In genomic region chr12:51238510-51239334, GRCh38 we compare ENCODE assay signal across 8 cellular contexts. TPM values are rescaled to one million over a fixed set of nuclear protein-coding genes. Genes with fewer than 3 reads are reported as not detected.
A peak's percentile ranks its signal among the peaks of the same experiment; 100 is the strongest.
DNase-seq lines count a peak whose midpoint lies in the region; ATAC-seq and TF ChIP-seq lines count a peak whose summit lies in the region.

TSS of gene DAZAP2 (plus strand) at chr12:51238826. CDS start at chr12:51238908, 82 bp downstream.

- peaks cover 32% of the 10 kb centered on the region for H3K79me2 ChIP-seq in mammary epithelial cell (ENCODE audit: insufficient read depth, low read length)

- H3K9ac ChIP-seq in mammary epithelial cell (ENCODE audit: insufficient read depth, low read length) = peak within 1 kb of the TSS; percentile 100

- intact Hi-C loops in mammary epithelial cell (cut with micrococcal nuclease) = loop anchor here (1.0 to 5.0 kb wide), 7 partner anchors 20 to 211 kb away; partner anchors contain the start of genes CSRNP2, POU6F1, SLC11A2 and TFCP2

- H4K20me1 ChIP-seq in mammary epithelial cell (ENCODE audit: insufficient read depth, low read length) = no peaks in the 10 kb centered on the region

- dilution Hi-C loops in mammary epithelial cell (cut with HindIII; ENCODE audit: low sequenced_read_pairs) = loop anchor here (25.0 kb wide), 1 partner anchor 176 kb away; no protein-coding TSS in a partner anchor

- peak within 1 kb of the TSS; percentile 96 for H3K4me2 ChIP-seq in mammary epithelial cell (ENCODE audit: insufficient read depth, low read depth, low read length)

- H3K4me3 ChIP-seq in WERI-Rb-1 (ENCODE audit: low read depth, low read length) (peak within 1 kb of the TSS; percentile 96), mammary epithelial cell (replicated peaks in 1 of 3; ENCODE audit: insufficient read depth in 1 of 3, low read depth in 2 of 3, low read length in 3 of 3) (peak within 1 kb of the TSS; percentile 88 to 100 (median 98))

- peak within 1 kb of the TSS; percentile 86 for H2AFZ ChIP-seq in mammary epithelial cell (ENCODE audit: low read depth, low read length)

- H3K27me3 ChIP-seq in WERI-Rb-1 (ENCODE audit: insufficient read depth, low read depth, severe bottlenecking) = no peaks in the 10 kb centered on the region
- H3K27me3 ChIP-seq in mammary epithelial cell (ENCODE audit: insufficient read depth, low read length) = no peaks in the 10 kb centered on the region

- 2% methylated on average over 17 of the region's 70 CpGs for WGBS in mammary epithelial cell (ENCODE audit: low coverage, missing lambda C conversion rate)

- in situ Hi-C loops in mammary epithelial cell (cut with MboI; ENCODE audit: low sequenced_read_pairs in 2 of 2) = no loop called here

- CTCF ChIA-PET in mammary epithelial cell (lab: Charles Lee; ENCODE audit: low non-redundant PET) = interaction anchor here (0.6 kb wide), 2 partner anchors 14 to 185 kb away, joined by 3 to 4 read pairs; no protein-coding TSS in a partner anchor

- H3K4me1 ChIP-seq in mammary epithelial cell (ENCODE audit: insufficient read depth, low read length) = peaks cover 21% of the 10 kb centered on the region

- TF ChIP-seq CTCF in WERI-Rb-1 (IDR thresholded peaks at IDR 0.05; ENCODE audit: low read depth, low read length) (peak; percentile 27; the same call in 1 of the 2 replicates), mammary epithelial cell (conservative IDR thresholded peaks at IDR 0.05 in 1 of 2, IDR thresholded peaks at IDR 0.05 in 1 of 2; ENCODE audit: extremely low read depth in 1 of 2, insufficient read depth in 1 of 2, low read depth in 1 of 2, low read length in 2 of 2) (peak; percentile 7 to 41)

- ATAC-seq in GM18873 (IDR thresholded peaks at IDR 0.05; ENCODE audit: low FRiP score, unreplicated experiment) (peak; percentile 74), HG03139 (IDR thresholded peaks at IDR 0.05; ENCODE audit: unreplicated experiment) (peak; percentile 90)

- H3K9me3 ChIP-seq in WERI-Rb-1 (ENCODE audit: severe bottlenecking) (no peaks in the 10 kb centered on the region), mammary epithelial cell (replicated peaks; ENCODE audit: insufficient read depth, low read length) (no peaks in the 10 kb centered on the region)

- DNase-seq in AG08395 (ENCODE audit: low spot score) (peak; percentile 98), NCI-H2196 treated with DMSO at 0.1 percent for 48 hours (lab: John Stamatoyannopoulos, UW; ENCODE audit: unreplicated experiment) (peak; percentile 89), WERI-Rb-1 (peak; percentile 96), mammary epithelial cell (peak; percentile 93), iPS-NIHi7 (ENCODE audit: extremely low spot score) (peak; percentile 98), smooth muscle cell of the brain vasculature (ENCODE audit: low read depth, low spot score) (peak; percentile 86)

- H3K36me3 ChIP-seq in WERI-Rb-1 (peaks cover 21% of the 10 kb centered on the region), mammary epithelial cell (ENCODE audit: insufficient read depth, low read length) (peaks cover 12% of the 10 kb centered on the region)

- BruUV-seq in mammary epithelial cell (replicated peaks; lab: Mats Ljungman, UMichigan) = TSS peak; percentile 39

- H3K27ac ChIP-seq in WERI-Rb-1 (peak within 1 kb of the TSS; percentile 92), mammary epithelial cell (ENCODE audit: insufficient read depth, low read depth, low read length) (peak within 1 kb of the TSS; percentile 98)

RNA-seq across cellular contexts. Expression of gene DAZAP2, which starts in this region (rescaled TPM):
- total RNA-seq in mammary epithelial cell = 100 to 1,000 TPM in 1 of 2 donors, 10 to 100 TPM in 1; 90.7 to 138 TPM
- 267 TPM for polyA plus RNA-seq in mammary epithelial cell
- 125 TPM for polyA minus RNA-seq in mammary epithelial cell

Comparison
In these comparisons a context has a peak if more than half of its experiments do, and no peak if none do; other contexts are left out.
1. Peak in every context shown above with its lines: DNase-seq, ATAC-seq, H3K4me3 ChIP-seq and H3K27ac ChIP-seq.